Comparison of ENCODE assay signal across 26 cellular contexts in the genomic region with DNA sequence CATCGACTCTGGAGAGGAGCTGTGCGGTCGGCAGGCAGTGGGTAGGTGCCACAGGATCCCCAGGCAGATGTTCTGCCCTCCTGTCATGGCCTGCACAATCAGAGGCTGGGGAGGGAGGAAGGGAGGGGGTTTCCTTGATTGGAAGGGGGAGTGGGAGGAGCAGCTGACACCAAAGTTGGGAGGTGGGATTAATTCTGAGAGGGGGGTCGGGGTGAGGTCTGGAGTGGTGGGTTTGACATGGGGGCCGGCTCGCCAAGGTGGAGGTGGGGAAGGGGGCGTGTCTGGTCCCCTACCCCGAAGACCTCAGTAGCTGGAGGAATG. TPM values are rescaled to one million over a fixed set of nuclear protein-coding genes. Genes with fewer than 3 reads are reported as not detected.
DNase-seq lines count a peak whose midpoint lies in the region; ATAC-seq, FAIRE-seq and TF ChIP-seq lines count a peak whose summit lies in the region.
"Had no signal": no experiment of that assay in that cellular context is flagged by ENCODE, and none has a peak within 500 bp of the region (broad histone marks: within the 10 kb centered on the region; RNA-seq: fewer than 3 reads in every experiment).

No MANE protein-coding gene starts in this region.

- no peak for TF ChIP-seq CTCF in kidney (IDR thresholded peaks at IDR 0.05; ENCODE audit: borderline replicate concordance, extremely low read depth, insufficient read depth)

- H3K27ac ChIP-seq in kidney (ENCODE audit: low read depth in 2 of 2, low read length in 2 of 2): no peak overlapping the region
- no peak overlapping the region for H3K27ac ChIP-seq in effector memory CD4-positive, alpha-beta T cell (ENCODE audit: insufficient read depth, low read length, poor library complexity, severe bottlenecking)
- H3K27ac ChIP-seq: cardiac muscle cell, foreskin keratinocyte, prostate gland, skin epidermis, stomach had no signal

- peaks cover 67% of the 10 kb centered on the region for H3K27me3 Mint-ChIP-seq in T-helper 17 cell
- H3K27me3 Mint-ChIP-seq in activated CD4-positive, alpha-beta T cell treated with anti-CD3 and anti-CD28 coated beads, Interleukin-2, amount 10 ng/mL, durations not matched to agents 24 days and 14 days: peaks cover 69% of the 10 kb centered on the region

- H3K36me3 ChIP-seq in kidney (ENCODE audit: control insufficient read depth in 1 of 2, insufficient read depth in 2 of 2, low read length in 2 of 2): no peaks in the 10 kb centered on the region
- no peaks in the 10 kb centered on the region for H3K36me3 ChIP-seq in effector memory CD4-positive, alpha-beta T cell (ENCODE audit: control insufficient read depth, insufficient read depth, low read length)
- H3K36me3 ChIP-seq: cardiac muscle cell, prostate gland, stomach had no signal

- peak overlapping the region; percentile 76 for H3K4me3 Mint-ChIP-seq in T-helper 17 cell
- H3K4me3 Mint-ChIP-seq in activated CD4-positive, alpha-beta T cell treated with anti-CD3 and anti-CD28 coated beads, Interleukin-2, amount 10 ng/mL, durations not matched to agents 24 days and 14 days: no peak overlapping the region

- H3K9me3 ChIP-seq in T-helper 17 cell (ENCODE audit: control insufficient read depth, low read length, poor library complexity, severe bottlenecking) (no peaks in the 10 kb centered on the region), kidney (ENCODE audit: control insufficient read depth in 1 of 2, low read length in 2 of 2) (no peaks in the 10 kb centered on the region)
- no peaks in the 10 kb centered on the region for H3K9me3 ChIP-seq in effector memory CD4-positive, alpha-beta T cell (ENCODE audit: control insufficient read depth, low read length)
- H3K9me3 ChIP-seq: prostate gland, stomach had no signal

- no peak overlapping the region for H3K27ac Mint-ChIP-seq in T-helper 17 cell
- H3K27ac Mint-ChIP-seq in activated CD4-positive, alpha-beta T cell treated with anti-CD3 and anti-CD28 coated beads, Interleukin-2, amount 10 ng/mL, durations not matched to agents 24 days and 14 days: no peak overlapping the region

- peak; percentile 77 to 83 for DNase-seq in NCI-H524 (lab: John Stamatoyannopoulos, UW)
- no peak for DNase-seq in NCI-H524 treated with DMSO at 0.1 percent for 48 hours (lab: John Stamatoyannopoulos, UW)
- no peak for DNase-seq in T-helper 17 cell
- DNase-seq in kidney: peak; percentile 18
- DNase-seq in urothelium cell line (ENCODE audit: low spot score): no peak
- DNase-seq in activated naive CD4-positive, alpha-beta T cell (lab: John Stamatoyannopoulos, UW): no peak
- no peak for DNase-seq in activated CD4-positive, alpha-beta T cell treated with anti-CD3 and anti-CD28 coated beads, Interleukin-2, amount 10 ng/mL, durations not matched to agents 24 days and 14 days
- no peak for DNase-seq in effector memory CD4-positive, alpha-beta T cell
- DNase-seq: activated CD4-positive, alpha-beta T cell treated with anti-CD3 and anti-CD28 coated beads for 4 hours; activated effector memory CD4-positive, alpha-beta T cell treated with Interleukin-2 at 50 U/mL for 16 hours; erythroblast; foreskin keratinocyte; hippocampal formation; islet precursor cell; OCI-M1; SHP77 treated with DMSO at 0.1 percent for 48 hours; stimulated activated CD4-positive, alpha-beta T cell treated with anti-CD3 and anti-CD28 coated beads, Interleukin-2, amount 100 ng/mL, for 24 hours; stomach had no signal

- no peak for FAIRE-seq in kidney (lab: Jason Lieb, UNC)
- FAIRE-seq in urothelium cell line (lab: Jason Lieb, UNC): peak; percentile 20
- FAIRE-seq: TTC549 had no signal

- H3K4me1 ChIP-seq in kidney (ENCODE audit: control insufficient read depth in 1 of 2, insufficient read depth in 1 of 2, low read depth in 1 of 2, low read length in 2 of 2): no peaks in the 10 kb centered on the region
- peaks cover 3% of the 10 kb centered on the region for H3K4me1 ChIP-seq in effector memory CD4-positive, alpha-beta T cell (ENCODE audit: control insufficient read depth, insufficient read depth, low read length, poor library complexity, severe bottlenecking)
- H3K4me1 ChIP-seq: foreskin keratinocyte, prostate gland had no signal

- peaks cover 3% of the 10 kb centered on the region for H3K36me3 Mint-ChIP-seq in T-helper 17 cell (ENCODE audit: low read depth)
- no peaks in the 10 kb centered on the region for H3K36me3 Mint-ChIP-seq in activated CD4-positive, alpha-beta T cell treated with anti-CD3 and anti-CD28 coated beads, Interleukin-2, amount 10 ng/mL, durations not matched to agents 24 days and 14 days (ENCODE audit: low read depth)

- H3K9ac ChIP-seq in kidney (ENCODE audit: low read length in 2 of 2): no peak overlapping the region

- no peak for ATAC-seq in T-helper 17 cell

- H3K27me3 ChIP-seq in effector memory CD4-positive, alpha-beta T cell (replicated peaks; ENCODE audit: control insufficient read depth, insufficient read depth, low read length, poor library complexity, severe bottlenecking): peaks cover 24% of the 10 kb centered on the region

- intact Hi-C loops in kidney (cut with DNase I): no loop called here
- intact Hi-C loops in activated CD4-positive, alpha-beta T cell treated with anti-CD3 and anti-CD28 coated beads, Interleukin-2, amount 10 ng/mL, durations not matched to agents 24 days and 14 days (cut with micrococcal nuclease): no loop called here

- peaks cover 3% of the 10 kb centered on the region for H3K4me1 Mint-ChIP-seq in T-helper 17 cell
- no peaks in the 10 kb centered on the region for H3K4me1 Mint-ChIP-seq in activated CD4-positive, alpha-beta T cell treated with anti-CD3 and anti-CD28 coated beads, Interleukin-2, amount 10 ng/mL, durations not matched to agents 24 days and 14 days

- no peaks in the 10 kb centered on the region for H3K9me3 Mint-ChIP-seq in activated CD4-positive, alpha-beta T cell treated with anti-CD3 and anti-CD28 coated beads, Interleukin-2, amount 10 ng/mL, durations not matched to agents 24 days and 14 days

- H3K4me3 ChIP-seq in kidney (ENCODE audit: low read length in 2 of 2): no peak overlapping the region
- H3K4me3 ChIP-seq in effector memory CD4-positive, alpha-beta T cell (ENCODE audit: insufficient read depth, low read depth, low read length, poor library complexity, severe bottlenecking): no peak overlapping the region

RNA-seq across cellular contexts. Expression of gene HPCA, which starts 0.6 kb away (rescaled TPM):
- not detected for total RNA-seq in T-helper 17 cell
- total RNA-seq in kidney: 0.28 TPM
- polyA plus RNA-seq in kidney (ENCODE audit: insufficient read depth, low read depth, low replicate concordance): 1.2 TPM
- total RNA-seq in activated CD4-positive, alpha-beta T cell treated with anti-CD3 and anti-CD28 coated beads, Interleukin-2, amount 10 ng/mL, durations not matched to agents 24 days and 14 days: not detected in 2 replicates
- total RNA-seq: A172, cardiac muscle cell, dermis microvascular lymphatic vessel endothelial cell, foreskin keratinocyte, lung microvascular endothelial cell had no signal
- polyA plus RNA-seq: BJ, cardiac muscle cell, foreskin keratinocyte had no signal

RNA-seq across cellular contexts. Expression of gene FNDC5, which starts 14.9 kb away (rescaled TPM):
- total RNA-seq in T-helper 17 cell (not detected), kidney (0.35 TPM)
- polyA plus RNA-seq in kidney (ENCODE audit: insufficient read depth, low read depth, low replicate concordance): 4.2 TPM
- not detected in 2 replicates for total RNA-seq in activated CD4-positive, alpha-beta T cell treated with anti-CD3 and anti-CD28 coated beads, Interleukin-2, amount 10 ng/mL, durations not matched to agents 24 days and 14 days
- total RNA-seq: A172, foreskin keratinocyte had no signal
- polyA plus RNA-seq: foreskin keratinocyte had no signal

RNA-seq across cellular contexts. Expression of gene TMEM54, which starts 15.5 kb away (rescaled TPM):
- total RNA-seq in T-helper 17 cell (not detected), kidney (45.9 TPM)
- 55.2 TPM for polyA plus RNA-seq in kidney (ENCODE audit: insufficient read depth, low read depth, low replicate concordance)
- total RNA-seq in activated CD4-positive, alpha-beta T cell treated with anti-CD3 and anti-CD28 coated beads, Interleukin-2, amount 10 ng/mL, durations not matched to agents 24 days and 14 days: 0.89 and 1.4 TPM in 2 replicates

Comparison
In these comparisons a context has a peak if more than half of its experiments do, and no peak if none do; other contexts are left out.
1. DNase-seq: peak in NCI-H524 (2 of 2) and kidney (single experiment); none in NCI-H524 treated with DMSO at 0.1 percent for 48 hours (single experiment), T-helper 17 cell (0 of 3), urothelium cell line (single experiment), activated naive CD4-positive, alpha-beta T cell (0 of 4), activated CD4-positive, alpha-beta T cell treated with anti-CD3 and anti-CD28 coated beads, Interleukin-2, amount 10 ng/mL, durations not matched to agents 24 days and 14 days (single experiment) and effector memory CD4-positive, alpha-beta T cell (0 of 3).
2. RNA of gene TMEM54, which starts 15.5 kb away (total RNA-seq): 45.9 TPM in kidney (single experiment); 0.89 to 1.4 TPM in activated CD4-positive, alpha-beta T cell treated with anti-CD3 and anti-CD28 coated beads, Interleukin-2, amount 10 ng/mL, durations not matched to agents 24 days and 14 days and not detected in T-helper 17 cell; every median in the first group is over 10 times any median in the second.